ENCODE assay signal across 21 cellular contexts in genomic region chr6:30158475-30159025, GRCh38. TPM values are rescaled to one million over a fixed set of nuclear protein-coding genes. Genes with fewer than 3 reads are reported as not detected.
DNase-seq lines count a peak whose midpoint lies in the region; ATAC-seq and TF ChIP-seq lines count a peak whose summit lies in the region.
"Had no signal": no experiment of that assay in that cellular context is flagged by ENCODE, and none has a peak within 500 bp of the region (broad histone marks: within the 10 kb centered on the region; RNA-seq: fewer than 3 reads in every experiment).

No MANE protein-coding gene starts in this region.

- DNase-seq in activated CD8-positive, alpha-beta T cell treated with anti-CD3 and anti-CD28 coated beads for 36 hours, result no peak
- no peak for DNase-seq in activated CD8-positive, alpha-beta T cell treated with anti-CD3 and anti-CD28 coated beads, Interleukin-2, amount 10 ng/mL, durations not matched to agents 7 days and 5 days
- DNase-seq in Ammon's horn (ENCODE audit: low spot score) (peak; percentile 14), GM20000 (ENCODE audit: low spot score) (peak; percentile 35), esophagus muscularis mucosa (ENCODE audit: extremely low spot score) (peak; percentile 88), DMS153 treated with DMSO at 0.1 percent for 48 hours (lab: John Stamatoyannopoulos, UW; ENCODE audit: unreplicated experiment) (no peak)
- DNase-seq: ACHN; Calu3; CD4-positive, alpha-beta T cell; DMS79; GM23248; NCI-H146; NCI-H345; NCI-H526 treated with DMSO at 0.1 percent for 48 hours had no signal

- intact Hi-C loops in activated CD8-positive, alpha-beta T cell treated with anti-CD3 and anti-CD28 coated beads for 36 hours (cut with micrococcal nuclease), result no loop called here
- intact Hi-C loops in esophagus muscularis mucosa (cut with DNase I), result no loop called here

- H3K9me3 ChIP-seq in esophagus muscularis mucosa, result no peaks in the 10 kb centered on the region

- no peaks in the 10 kb centered on the region for H3K9me3 Mint-ChIP-seq in activated CD8-positive, alpha-beta T cell treated with anti-CD3 and anti-CD28 coated beads for 36 hours
- no peaks in the 10 kb centered on the region for H3K9me3 Mint-ChIP-seq in activated CD8-positive, alpha-beta T cell treated with anti-CD3 and anti-CD28 coated beads, Interleukin-2, amount 10 ng/mL, durations not matched to agents 7 days and 5 days (ENCODE audit: insufficient read depth)
- H3K9me3 Mint-ChIP-seq: CD4-positive, alpha-beta T cell had no signal

- CTCF ChIA-PET in activated CD8-positive, alpha-beta T cell treated with anti-CD3 and anti-CD28 coated beads for 36 hours (lab: Charles Lee), result no interaction called here
- CTCF ChIA-PET in activated CD8-positive, alpha-beta T cell treated with anti-CD3 and anti-CD28 coated beads, Interleukin-2, amount 10 ng/mL, durations not matched to agents 7 days and 5 days (lab: Charles Lee), result interaction anchor here (1.1 kb wide), 1 partner anchor 55 kb away, joined by 5 read pairs; no protein-coding TSS in a partner anchor

- no peak overlapping the region for H3K4me3 Mint-ChIP-seq in activated CD8-positive, alpha-beta T cell treated with anti-CD3 and anti-CD28 coated beads for 36 hours
- H3K4me3 Mint-ChIP-seq in activated CD8-positive, alpha-beta T cell treated with anti-CD3 and anti-CD28 coated beads, Interleukin-2, amount 10 ng/mL, durations not matched to agents 7 days and 5 days, result no peak overlapping the region
- H3K4me3 Mint-ChIP-seq: B cell; CD4-positive, alpha-beta T cell had no signal

- H3K27me3 ChIP-seq in esophagus muscularis mucosa, result peaks cover 0 to 40% (median 0%) of the 10 kb centered on the region in 4 donors

- H3K4me1 Mint-ChIP-seq in activated CD8-positive, alpha-beta T cell treated with anti-CD3 and anti-CD28 coated beads for 36 hours (ENCODE audit: low read depth), result peaks cover 18% of the 10 kb centered on the region
- peaks cover 18% of the 10 kb centered on the region for H3K4me1 Mint-ChIP-seq in activated CD8-positive, alpha-beta T cell treated with anti-CD3 and anti-CD28 coated beads, Interleukin-2, amount 10 ng/mL, durations not matched to agents 7 days and 5 days (ENCODE audit: low read depth)
- H3K4me1 Mint-ChIP-seq: B cell had no signal

- no peak for TF ChIP-seq CTCF in activated CD8-positive, alpha-beta T cell treated with anti-CD3 and anti-CD28 coated beads for 36 hours (IDR thresholded peaks at IDR 0.05)
- TF ChIP-seq CTCF in GM20000 (IDR thresholded peaks at IDR 0.05; ENCODE audit: extremely low read depth, missing control alignments) (no peak), esophagus muscularis mucosa (IDR thresholded peaks at IDR 0.05) (no peak)

- POLR2A ChIA-PET in activated CD8-positive, alpha-beta T cell treated with anti-CD3 and anti-CD28 coated beads for 36 hours (lab: Charles Lee), result no interaction called here
- POLR2A ChIA-PET in activated CD8-positive, alpha-beta T cell treated with anti-CD3 and anti-CD28 coated beads, Interleukin-2, amount 10 ng/mL, durations not matched to agents 7 days and 5 days (lab: Charles Lee), result no interaction called here

- peaks cover 23% of the 10 kb centered on the region for H3K27me3 Mint-ChIP-seq in activated CD8-positive, alpha-beta T cell treated with anti-CD3 and anti-CD28 coated beads for 36 hours
- peaks cover 16% of the 10 kb centered on the region for H3K27me3 Mint-ChIP-seq in activated CD8-positive, alpha-beta T cell treated with anti-CD3 and anti-CD28 coated beads, Interleukin-2, amount 10 ng/mL, durations not matched to agents 7 days and 5 days (ENCODE audit: low read depth)

- TF ChIP-seq EP300 in esophagus muscularis mucosa (IDR thresholded peaks at IDR 0.05), result no peak

- no peaks in the 10 kb centered on the region for H3K36me3 ChIP-seq in esophagus muscularis mucosa

- no peaks in the 10 kb centered on the region for H3K36me3 Mint-ChIP-seq in activated CD8-positive, alpha-beta T cell treated with anti-CD3 and anti-CD28 coated beads for 36 hours (ENCODE audit: low read depth)
- no peaks in the 10 kb centered on the region for H3K36me3 Mint-ChIP-seq in activated CD8-positive, alpha-beta T cell treated with anti-CD3 and anti-CD28 coated beads, Interleukin-2, amount 10 ng/mL, durations not matched to agents 7 days and 5 days (ENCODE audit: low read depth)

- peak; percentile 67 for ATAC-seq in activated CD8-positive, alpha-beta T cell treated with anti-CD3 and anti-CD28 coated beads for 36 hours
- ATAC-seq in activated CD8-positive, alpha-beta T cell treated with anti-CD3 and anti-CD28 coated beads, Interleukin-2, amount 10 ng/mL, durations not matched to agents 7 days and 5 days, result no peak
- no peak for ATAC-seq in HG03175 (IDR thresholded peaks at IDR 0.05; ENCODE audit: unreplicated experiment)
- ATAC-seq: HCT116, K562, Panc1, Right ventricle myocardium inferior had no signal

- 55% methylated on average over 3 of the region's 3 CpGs for WGBS in esophagus muscularis mucosa

- peaks cover 6 to 10% (median 8%) of the 10 kb centered on the region in 4 donors for H3K4me1 ChIP-seq in esophagus muscularis mucosa

- H3K4me3 ChIP-seq in esophagus muscularis mucosa, result no peak overlapping the region
- H3K4me3 ChIP-seq: GM23248, K562 had no signal

- TF ChIP-seq POLR2A in esophagus muscularis mucosa (IDR thresholded peaks at IDR 0.05; ENCODE audit: low read depth), result no peak

- no peak overlapping the region for H3K27ac ChIP-seq in esophagus muscularis mucosa (replicated peaks in 1 of 4)
- H3K27ac ChIP-seq: GM23248 had no signal

- no peak overlapping the region for H3K27ac Mint-ChIP-seq in activated CD8-positive, alpha-beta T cell treated with anti-CD3 and anti-CD28 coated beads for 36 hours
- no peak overlapping the region for H3K27ac Mint-ChIP-seq in activated CD8-positive, alpha-beta T cell treated with anti-CD3 and anti-CD28 coated beads, Interleukin-2, amount 10 ng/mL, durations not matched to agents 7 days and 5 days
- H3K27ac Mint-ChIP-seq: B cell; CD4-positive, alpha-beta T cell had no signal

RNA-seq across cellular contexts. Expression of gene TRIM10, which starts 2.5 kb away (rescaled TPM):
- total RNA-seq in activated CD8-positive, alpha-beta T cell treated with anti-CD3 and anti-CD28 coated beads for 36 hours, result not detected
- total RNA-seq in activated CD8-positive, alpha-beta T cell treated with anti-CD3 and anti-CD28 coated beads, Interleukin-2, amount 10 ng/mL, durations not matched to agents 7 days and 5 days, result not detected
- under 1 TPM in 3 of 4 donors, not detected in 1; 0.17 to 0.50 (median 0.42) TPM for total RNA-seq in esophagus muscularis mucosa
- total RNA-seq: B cell; CD4-positive, alpha-beta T cell; G401; Right ventricle myocardium inferior had no signal

RNA-seq across cellular contexts. Expression of gene TRIM15, which starts 4.8 kb away (rescaled TPM):
- total RNA-seq in activated CD8-positive, alpha-beta T cell treated with anti-CD3 and anti-CD28 coated beads for 36 hours, result not detected
- not detected for total RNA-seq in activated CD8-positive, alpha-beta T cell treated with anti-CD3 and anti-CD28 coated beads, Interleukin-2, amount 10 ng/mL, durations not matched to agents 7 days and 5 days
- total RNA-seq in esophagus muscularis mucosa, result under 1 TPM in 1 of 4 donors, not detected in 3; 0.42 TPM
- total RNA-seq: B cell; CD4-positive, alpha-beta T cell; G401; GM23248; Right ventricle myocardium inferior had no signal

RNA-seq across cellular contexts. Expression of gene TRIM40, which starts 22.6 kb away (rescaled TPM):
- total RNA-seq in activated CD8-positive, alpha-beta T cell treated with anti-CD3 and anti-CD28 coated beads for 36 hours, result not detected
- total RNA-seq in activated CD8-positive, alpha-beta T cell treated with anti-CD3 and anti-CD28 coated beads, Interleukin-2, amount 10 ng/mL, durations not matched to agents 7 days and 5 days, result not detected
- total RNA-seq in esophagus muscularis mucosa, result not detected
- total RNA-seq: B cell; Calu3; CD4-positive, alpha-beta T cell; G401; GM23248; K562; Right ventricle myocardium inferior had no signal

RNA-seq across cellular contexts. Expression of gene TRIM31, which starts 45.7 kb away (rescaled TPM):
- not detected for total RNA-seq in activated CD8-positive, alpha-beta T cell treated with anti-CD3 and anti-CD28 coated beads for 36 hours
- not detected for total RNA-seq in activated CD8-positive, alpha-beta T cell treated with anti-CD3 and anti-CD28 coated beads, Interleukin-2, amount 10 ng/mL, durations not matched to agents 7 days and 5 days
- 1 to 10 TPM in 1 of 4 donors, not detected in 3; 1.3 TPM for total RNA-seq in esophagus muscularis mucosa
- total RNA-seq: B cell; CD4-positive, alpha-beta T cell; G401; GM23248; K562; Right ventricle myocardium inferior had no signal

RNA-seq across cellular contexts. Expression of gene TRIM26, which starts 54.7 kb away (rescaled TPM):
- 10 to 100 TPM; 43.4 to 45.0 TPM for total RNA-seq in activated CD8-positive, alpha-beta T cell treated with anti-CD3 and anti-CD28 coated beads for 36 hours
- total RNA-seq in activated CD8-positive, alpha-beta T cell treated with anti-CD3 and anti-CD28 coated beads, Interleukin-2, amount 10 ng/mL, durations not matched to agents 7 days and 5 days, result 10 to 100 TPM; 78.0 to 86.4 TPM
- 10 to 100 TPM; 33.6 to 58.8 (median 46.3) TPM for total RNA-seq in esophagus muscularis mucosa

Comparison
In these comparisons a context has a peak if more than half of its experiments do, and no peak if none do; other contexts are left out.
1. DNase-seq: peak in Ammon's horn (single experiment), GM20000 (single experiment) and esophagus muscularis mucosa (single experiment); none in activated CD8-positive, alpha-beta T cell treated with anti-CD3 and anti-CD28 coated beads for 36 hours (single experiment), activated CD8-positive, alpha-beta T cell treated with anti-CD3 and anti-CD28 coated beads, Interleukin-2, amount 10 ng/mL, durations not matched to agents 7 days and 5 days (single experiment) and DMS153 treated with DMSO at 0.1 percent for 48 hours (single experiment).